Comparison of ENCODE assay signal across 13 cellular contexts in genomic region chr5:111707624-111708165, GRCh38. TPM values are rescaled to one million over a fixed set of nuclear protein-coding genes. Genes with fewer than 3 reads are reported as not detected.
A peak's percentile ranks its signal among the peaks of the same experiment; 100 is the strongest.
DNase-seq lines count a peak whose midpoint lies in the region; ATAC-seq and TF ChIP-seq lines count a peak whose summit lies in the region.
"Had no signal": no experiment of that assay in that cellular context is flagged by ENCODE, and none has a peak within 500 bp of the region (broad histone marks: within the 10 kb centered on the region; RNA-seq: fewer than 3 reads in every experiment).

No MANE protein-coding gene starts in this region.

- H3K4me3 Mint-ChIP-seq in nephron: no peak overlapping the region
- H3K4me3 Mint-ChIP-seq in naive thymus-derived CD4-positive, alpha-beta T cell: no peak overlapping the region
- H3K4me3 Mint-ChIP-seq in stimulated activated effector memory CD8-positive, alpha-beta T cell treated with anti-CD3 and anti-CD28 coated beads, Interleukin-12 subunit alpha, Interleukin-12 subunit beta, amount 100 ng/mL, for 72 hours: no peak overlapping the region
- H3K4me3 Mint-ChIP-seq: CD14-positive monocyte; CD8-positive, alpha-beta T cell had no signal

- no peak overlapping the region for H2AK9ac ChIP-seq in IMR-90 (replicated peaks; ENCODE audit: low read depth, low read length, poor library complexity)

- H3K14ac ChIP-seq in IMR-90 (replicated peaks; ENCODE audit: low read depth, low read length): no peak overlapping the region

- H3K56ac ChIP-seq in IMR-90 (ENCODE audit: extremely low read depth, insufficient read depth, low read length): no peak overlapping the region

- no peaks in the 10 kb centered on the region for H4K20me1 ChIP-seq in IMR-90 (ENCODE audit: insufficient read depth, low read length)

- no peak overlapping the region for H2BK5ac ChIP-seq in IMR-90 (ENCODE audit: low read depth, low read length, poor library complexity, severe bottlenecking)

- H3K4me2 ChIP-seq in IMR-90 (ENCODE audit: low read depth, low read length): no peak overlapping the region

- no peaks in the 10 kb centered on the region for H3K9me1 ChIP-seq in IMR-90 (ENCODE audit: insufficient read depth, low read length)

- H3K4ac ChIP-seq in IMR-90 (ENCODE audit: low read depth, low read length): no peak overlapping the region

- H3K36me3 ChIP-seq in IMR-90 (ENCODE audit: control insufficient read depth, insufficient read depth, low read length) (no peaks in the 10 kb centered on the region), RWPE2 (ENCODE audit: low read depth) (no peaks in the 10 kb centered on the region; the same call in 1 of the 2 replicates)
- H3K36me3 ChIP-seq in naive thymus-derived CD4-positive, alpha-beta T cell (ENCODE audit: control insufficient read depth in 2 of 3, insufficient read depth in 3 of 3, low read length in 3 of 3): no peaks in the 10 kb centered on the region
- H3K36me3 ChIP-seq: HAP-1 had no signal

- H3K18ac ChIP-seq in IMR-90 (ENCODE audit: low read depth, low read length): no peak overlapping the region

- ATAC-seq in IMR-90 (ENCODE audit: low read depth): no peak
- peak; percentile 66; the same call in 2 of the 3 replicates for ATAC-seq in RWPE2 (ENCODE audit: low read depth)
- ATAC-seq in HG03175 (IDR thresholded peaks at IDR 0.05; ENCODE audit: unreplicated experiment): no peak
- ATAC-seq in naive thymus-derived CD4-positive, alpha-beta T cell: no peak
- no peak for ATAC-seq in stimulated activated effector memory CD8-positive, alpha-beta T cell treated with anti-CD3 and anti-CD28 coated beads, Interleukin-12 subunit alpha, Interleukin-12 subunit beta, amount 100 ng/mL, for 72 hours
- ATAC-seq: CD8-positive, alpha-beta T cell had no signal

- H3K27ac Mint-ChIP-seq in nephron: peak overlapping the region in 2 of 3 experiments; percentile 5 to 16
- no peak overlapping the region for H3K27ac Mint-ChIP-seq in naive thymus-derived CD4-positive, alpha-beta T cell
- no peak overlapping the region for H3K27ac Mint-ChIP-seq in stimulated activated effector memory CD8-positive, alpha-beta T cell treated with anti-CD3 and anti-CD28 coated beads, Interleukin-12 subunit alpha, Interleukin-12 subunit beta, amount 100 ng/mL, for 72 hours
- H3K27ac Mint-ChIP-seq: CD14-positive monocyte; CD8-positive, alpha-beta T cell had no signal

- intact Hi-C loops in IMR-90 (cut with micrococcal nuclease): no loop called here
- intact Hi-C loops in naive thymus-derived CD4-positive, alpha-beta T cell (cut with micrococcal nuclease): no loop called here

- peaks cover 16% of the 10 kb centered on the region for H3K4me1 Mint-ChIP-seq in nephron
- peaks cover 4 to 17% (median 6%) of the 10 kb centered on the region in 7 donors for H3K4me1 Mint-ChIP-seq in naive thymus-derived CD4-positive, alpha-beta T cell
- H3K4me1 Mint-ChIP-seq in stimulated activated effector memory CD8-positive, alpha-beta T cell treated with anti-CD3 and anti-CD28 coated beads, Interleukin-12 subunit alpha, Interleukin-12 subunit beta, amount 100 ng/mL, for 72 hours: no peaks in the 10 kb centered on the region

- no peak overlapping the region for H2AFZ ChIP-seq in IMR-90 (replicated peaks; ENCODE audit: low read length, poor library complexity)

- H3K4me1 ChIP-seq in IMR-90 (ENCODE audit: control insufficient read depth, insufficient read depth, low read length) (no peaks in the 10 kb centered on the region), RWPE2 (ENCODE audit: insufficient read depth, poor library complexity, severe bottlenecking) (no peaks in the 10 kb centered on the region)
- no peaks in the 10 kb centered on the region for H3K4me1 ChIP-seq in naive thymus-derived CD4-positive, alpha-beta T cell (ENCODE audit: control insufficient read depth in 2 of 2, insufficient read depth in 2 of 2, low read length in 2 of 2)
- H3K4me1 ChIP-seq: HAP-1 had no signal

- H3K9me3 ChIP-seq in IMR-90 (ENCODE audit: control insufficient read depth, insufficient read depth, low read length): no peaks in the 10 kb centered on the region
- no peaks in the 10 kb centered on the region for H3K9me3 ChIP-seq in RWPE2 (ENCODE audit: severe bottlenecking)
- H3K9me3 ChIP-seq in naive thymus-derived CD4-positive, alpha-beta T cell (ENCODE audit: control insufficient read depth in 2 of 3, low read length in 3 of 3): no peaks in the 10 kb centered on the region

- no peak overlapping the region for H4K91ac ChIP-seq in IMR-90 (ENCODE audit: insufficient read depth, low read depth, low read length)

- H3K23ac ChIP-seq in IMR-90 (ENCODE audit: low read depth, low read length): no peak overlapping the region

- H2BK120ac ChIP-seq in IMR-90 (ENCODE audit: low read depth, low read length): no peak overlapping the region

- POLR2A ChIA-PET in IMR-90 (lab: Charles Lee; ENCODE audit: unreplicated experiment): no interaction called here
- POLR2A ChIA-PET in naive thymus-derived CD4-positive, alpha-beta T cell (lab: Charles Lee): no interaction called here

- H2AK5ac ChIP-seq in IMR-90 (ENCODE audit: low read depth, low read length): no peak overlapping the region

- no peaks in the 10 kb centered on the region for H3K27me3 ChIP-seq in IMR-90 (ENCODE audit: control insufficient read depth, insufficient read depth, low read length)
- H3K27me3 ChIP-seq in RWPE2 (ENCODE audit: insufficient read depth, poor library complexity, severe bottlenecking): no peaks in the 10 kb centered on the region
- H3K27me3 ChIP-seq in naive thymus-derived CD4-positive, alpha-beta T cell (ENCODE audit: control insufficient read depth in 2 of 2, insufficient read depth in 2 of 2, low read length in 2 of 2): no peaks in the 10 kb centered on the region

- BruUV-seq in IMR-90 (replicated peaks; lab: Mats Ljungman, UMichigan): no TSS peak

- H4K8ac ChIP-seq in IMR-90 (ENCODE audit: low read depth in 2 of 2, low read length in 2 of 2): no peak overlapping the region

- H3K4me3 ChIP-seq in IMR-90 (ENCODE audit: insufficient read depth, low read depth, low read length): no peak overlapping the region
- H3K4me3 ChIP-seq in RWPE2 (ENCODE audit: severe bottlenecking): no peak overlapping the region
- H3K4me3 ChIP-seq in epithelial cell of esophagus (ENCODE audit: low read length): no peak overlapping the region
- H3K4me3 ChIP-seq in naive thymus-derived CD4-positive, alpha-beta T cell (ENCODE audit: low read length): no peak overlapping the region
- H3K4me3 ChIP-seq: HAP-1 had no signal

- WGBS in IMR-90 (ENCODE audit: extremely low coverage in 2 of 2, insufficient read length in 1 of 2), 2 experiments: no CpG with 5 or more reads among the region's 1 CpG

- TF ChIP-seq POLR2A in IMR-90 (IDR thresholded peaks at IDR 0.05; ENCODE audit: low read depth, low read length): no peak

- no peak for TF ChIP-seq RAD21 in IMR-90 (IDR thresholded peaks at IDR 0.05; ENCODE audit: low read length)

- CTCF ChIA-PET in IMR-90 (lab: Yijun Ruan, JAX): no interaction called here
- CTCF ChIA-PET in naive thymus-derived CD4-positive, alpha-beta T cell (lab: Charles Lee): interaction anchor here (0.7 kb wide), 1 partner anchor 460 kb away, joined by 4 read pairs; no protein-coding TSS in a partner anchor

- no peak overlapping the region for H2BK20ac ChIP-seq in IMR-90 (ENCODE audit: low read depth, low read length)

- DNase-seq in IMR-90: no peak
- DNase-seq in RWPE2 (ENCODE audit: low spot score): no peak
- DNase-seq in epithelial cell of esophagus (ENCODE audit: low read depth): peak; percentile 63
- DNase-seq in naive thymus-derived CD4-positive, alpha-beta T cell: no peak
- no peak for DNase-seq in stimulated activated naive CD4-positive, alpha-beta T cell treated with Interleukin-2 at 50 U/mL for 16 hours (lab: John Stamatoyannopoulos, UW)
- no peak for DNase-seq in stimulated activated effector memory CD8-positive, alpha-beta T cell treated with anti-CD3 and anti-CD28 coated beads, Interleukin-12 subunit alpha, Interleukin-12 subunit beta, amount 100 ng/mL, for 72 hours (ENCODE audit: low spot score in 2 of 2)
- DNase-seq: CD8-positive, alpha-beta T cell; COR-L47 had no signal

- H3K27me3 Mint-ChIP-seq in nephron (ENCODE audit: low read depth): no peaks in the 10 kb centered on the region
- H3K27me3 Mint-ChIP-seq in naive thymus-derived CD4-positive, alpha-beta T cell: peaks cover 0 to 13% (median 0%) of the 10 kb centered on the region in 5 donors

- H3K9ac ChIP-seq in IMR-90 (ENCODE audit: low read depth, low read length): no peak overlapping the region

- TF ChIP-seq CTCF in IMR-90 (conservative IDR thresholded peaks at IDR 0.05; ENCODE audit: low read depth, low read length) (no peak), RWPE2 (IDR thresholded peaks at IDR 0.05; ENCODE audit: poor library complexity, severe bottlenecking) (no peak), epithelial cell of esophagus (IDR thresholded peaks at IDR 0.05; ENCODE audit: insufficient read depth, low read depth, low read length, missing control alignments) (no peak), nephron (IDR thresholded peaks at IDR 0.05; ENCODE audit: unreplicated experiment in 3 of 3) (no peak)

- H4K5ac ChIP-seq in IMR-90 (ENCODE audit: low read depth, low read length): no peak overlapping the region

- H3K79me1 ChIP-seq in IMR-90 (ENCODE audit: low read depth in 1 of 2, low read length in 2 of 2): no peaks in the 10 kb centered on the region

- H3K9me3 Mint-ChIP-seq in nephron: peaks cover 15% of the 10 kb centered on the region
- peaks cover 0 to 13% (median 7%) of the 10 kb centered on the region in 11 donors for H3K9me3 Mint-ChIP-seq in naive thymus-derived CD4-positive, alpha-beta T cell
- H3K9me3 Mint-ChIP-seq in stimulated activated effector memory CD8-positive, alpha-beta T cell treated with anti-CD3 and anti-CD28 coated beads, Interleukin-12 subunit alpha, Interleukin-12 subunit beta, amount 100 ng/mL, for 72 hours: peaks cover 3% of the 10 kb centered on the region

- H2BK15ac ChIP-seq in IMR-90 (ENCODE audit: low read depth, low read length): no peak overlapping the region

- dilution Hi-C loops in IMR-90 (cut with HindIII; ENCODE audit: low sequenced_read_pairs, unreplicated experiment): no loop called here

- peaks cover 11% of the 10 kb centered on the region for H3K36me3 Mint-ChIP-seq in nephron (ENCODE audit: low read depth)
- peaks cover 0 to 3% (median 0%) of the 10 kb centered on the region in 5 donors for H3K36me3 Mint-ChIP-seq in naive thymus-derived CD4-positive, alpha-beta T cell
- H3K36me3 Mint-ChIP-seq in stimulated activated effector memory CD8-positive, alpha-beta T cell treated with anti-CD3 and anti-CD28 coated beads, Interleukin-12 subunit alpha, Interleukin-12 subunit beta, amount 100 ng/mL, for 72 hours: no peaks in the 10 kb centered on the region
- H3K36me3 Mint-ChIP-seq: CD14-positive monocyte; CD8-positive, alpha-beta T cell had no signal

- H3K27ac ChIP-seq in IMR-90 (ENCODE audit: insufficient read depth, low read length) (no peak overlapping the region), RWPE2 (ENCODE audit: poor library complexity, severe bottlenecking) (no peak overlapping the region)
- H3K27ac ChIP-seq in naive thymus-derived CD4-positive, alpha-beta T cell (ENCODE audit: low read depth, low read length): no peak overlapping the region
- H3K27ac ChIP-seq: HL-60 had no signal

- in situ Hi-C loops in IMR-90 (cut with MboI; ENCODE audit: low sequenced_read_pairs): no loop called here

RNA-seq across cellular contexts. Expression of gene NREP, which starts 49.3 kb away (rescaled TPM):
- 178 and 234 TPM in 2 replicates for total RNA-seq in IMR-90 (2012; rRNA removed)
- polyA plus RNA-seq in IMR-90 (2012; rRNA removed): 246 and 277 TPM in 2 replicates
- 42.7 and 48.6 TPM in 2 replicates for polyA plus RNA-seq in IMR-90 (2012; cell fraction: cytosol; rRNA removed)
- 62.1 and 406 TPM in 2 replicates for polyA plus RNA-seq in IMR-90 (2012; cell fraction: nucleus; rRNA removed; ENCODE audit: low replicate concordance)
- total RNA-seq in naive thymus-derived CD4-positive, alpha-beta T cell: 10 to 100 TPM in 1 of 5 experiments, 1 to 10 TPM in 4; 3.5 to 28.7 (median 5.1) TPM
- 10 to 100 TPM in 1 of 2 donors, 1 to 10 TPM in 1; 9.8 to 13.4 TPM for polyA plus RNA-seq in naive thymus-derived CD4-positive, alpha-beta T cell

Comparison
In these comparisons a context has a peak if more than half of its experiments do, and no peak if none do; other contexts are left out.
1. H3K27ac Mint-ChIP-seq: peak in nephron (2 of 3); none in naive thymus-derived CD4-positive, alpha-beta T cell (0 of 9) and stimulated activated effector memory CD8-positive, alpha-beta T cell treated with anti-CD3 and anti-CD28 coated beads, Interleukin-12 subunit alpha, Interleukin-12 subunit beta, amount 100 ng/mL, for 72 hours (single experiment).